Comparison of ENCODE assay signal across 28 cellular contexts in the genomic region with DNA sequence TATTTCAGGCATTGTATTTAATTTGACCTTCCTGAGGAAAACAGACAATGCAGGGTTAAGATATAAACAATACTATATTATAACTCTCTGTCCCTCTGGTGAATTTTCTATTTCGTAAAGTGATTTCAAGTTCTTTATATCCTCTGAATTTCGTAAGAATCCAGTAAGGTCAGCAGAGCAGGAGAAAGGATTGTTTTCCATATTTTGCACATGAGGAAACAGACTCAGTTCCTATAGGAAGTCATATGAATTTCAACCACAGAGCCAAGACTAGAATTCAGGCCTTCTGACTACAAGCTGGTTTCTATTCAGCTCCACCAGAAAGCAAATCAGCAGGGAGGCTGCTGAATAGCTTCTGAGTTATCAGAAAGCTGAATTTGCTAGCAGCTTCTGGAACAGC. TPM values are rescaled to one million over a fixed set of nuclear protein-coding genes. Genes with fewer than 3 reads are reported as not detected.
DNase-seq lines count a peak whose midpoint lies in the region; ATAC-seq, FAIRE-seq and TF ChIP-seq lines count a peak whose summit lies in the region.
"Had no signal": no experiment of that assay in that cellular context is flagged by ENCODE, and none has a peak within 500 bp of the region (broad histone marks: within the 10 kb centered on the region; RNA-seq: fewer than 3 reads in every experiment).

No MANE protein-coding gene starts in this region.

- H3K4me3 ChIP-seq in endothelial cell of umbilical vein (replicated peaks in 1 of 3; ENCODE audit: insufficient read depth in 1 of 3, low read depth in 1 of 3, low read length in 3 of 3), result no peak overlapping the region
- H3K4me3 ChIP-seq: K562, MG63, SJSA1 had no signal

- no peak overlapping the region for H3K4me2 ChIP-seq in endothelial cell of umbilical vein (ENCODE audit: insufficient read depth, low read length)

- H3K79me2 ChIP-seq in endothelial cell of umbilical vein (ENCODE audit: control insufficient read depth, insufficient read depth, low read length), result no peaks in the 10 kb centered on the region

- H3K27ac ChIP-seq in endothelial cell of umbilical vein (ENCODE audit: insufficient read depth, low read depth, low read length), result no peak overlapping the region
- H3K27ac ChIP-seq: C4-2B, SJSA1 had no signal

- no peaks in the 10 kb centered on the region for H3K9me3 ChIP-seq in endothelial cell of umbilical vein (replicated peaks; ENCODE audit: control insufficient read depth, insufficient read depth, low read length)
- H3K9me3 ChIP-seq: MG63, SJSA1 had no signal

- BruUV-seq in endothelial cell of umbilical vein (replicated peaks; lab: Mats Ljungman, UMichigan), result no TSS peak

- no peak for FAIRE-seq in endothelial cell of umbilical vein (lab: Jason Lieb, UNC)
- FAIRE-seq: GM18507, HepG2, K562 had no signal

- peaks cover 0 to 2% of the 10 kb centered on the region in 2 experiments for H3K27me3 ChIP-seq in endothelial cell of umbilical vein (ENCODE audit: control insufficient read depth in 2 of 2, insufficient read depth in 2 of 2, low read length in 2 of 2)
- H3K27me3 ChIP-seq: MG63, SJSA1 had no signal

- no peaks in the 10 kb centered on the region for H3K4me1 ChIP-seq in endothelial cell of umbilical vein (ENCODE audit: control insufficient read depth, extremely low read depth, insufficient read depth, low read length)
- H3K4me1 ChIP-seq: SJSA1 had no signal

- no peak overlapping the region for H3K9ac ChIP-seq in endothelial cell of umbilical vein (replicated peaks; ENCODE audit: extremely low read depth, insufficient read depth, low read length)

- TF ChIP-seq CTCF in endothelial cell of umbilical vein (IDR thresholded peaks at IDR 0.05; ENCODE audit: extremely low read depth in 1 of 2, insufficient read depth in 1 of 2, low read depth in 1 of 2, low read length in 2 of 2), result no peak

- no peaks in the 10 kb centered on the region for H3K36me3 ChIP-seq in endothelial cell of umbilical vein (ENCODE audit: control insufficient read depth in 2 of 2, extremely low read depth in 1 of 2, insufficient read depth in 2 of 2, low read length in 2 of 2)
- H3K36me3 ChIP-seq: MG63, SJSA1 had no signal

- POLR2A ChIA-PET in endothelial cell of umbilical vein (lab: Charles Lee), result no interaction called here

- dilution Hi-C loops in endothelial cell of umbilical vein (cut with MboI; ENCODE audit: extremely low pct_ligation_motif_present, low sequenced_read_pairs), result no loop called here

- ATAC-seq in GM21717 (IDR thresholded peaks at IDR 0.05; ENCODE audit: unreplicated experiment), result no peak
- ATAC-seq: HepG2, K562, Right ventricle myocardium inferior had no signal

- H4K20me1 ChIP-seq in endothelial cell of umbilical vein (replicated peaks; ENCODE audit: control insufficient read depth, extremely low read depth, insufficient read depth, low read length), result no peaks in the 10 kb centered on the region

- no peak overlapping the region for H2AFZ ChIP-seq in endothelial cell of umbilical vein (ENCODE audit: low read depth, low read length)

- peak; percentile 4 for DNase-seq in NCI-H2227 (lab: John Stamatoyannopoulos, UW; ENCODE audit: unreplicated experiment)
- no peak for DNase-seq in NCI-H2227 treated with DMSO at 0.1 percent for 48 hours (lab: John Stamatoyannopoulos, UW)
- peak; percentile 75 for DNase-seq in NCI-H345 treated with DMSO at 0.1 percent for 48 hours (lab: John Stamatoyannopoulos, UW; ENCODE audit: unreplicated experiment)
- DNase-seq in endothelial cell of umbilical vein (ENCODE audit: low read depth, low spot score), result peak; percentile 75
- peak; percentile 44 for DNase-seq in pulmonary artery endothelial cell (ENCODE audit: low read depth, low spot score)
- no peak for DNase-seq in C1 segment of cervical spinal cord (lab: John Stamatoyannopoulos, UW)
- no peak for DNase-seq in NCI-H524 treated with DMSO at 0.1 percent for 48 hours (lab: John Stamatoyannopoulos, UW)
- DNase-seq: AML-193; Calu3; CD8-positive, alpha-beta memory T cell; DMS53; GDM1; H7; HFFc6; MG63; NCI-H1417 treated with DMSO at 0.1 percent for 48 hours; NCI-H1930; NCI-H748 treated with DMSO at 0.1 percent for 48 hours had no signal

- no peak for TF ChIP-seq POLR2A in endothelial cell of umbilical vein (IDR thresholded peaks at IDR 0.05; ENCODE audit: low read depth, low read length)

- intact Hi-C loops in endothelial cell of umbilical vein (cut with micrococcal nuclease), result no loop called here

- CTCF ChIA-PET in endothelial cell of umbilical vein (lab: Charles Lee), result interaction anchor here (1.2 kb wide), 1 partner anchor 10 kb away, joined by 3 read pairs; no protein-coding TSS in a partner anchor

- H3K9me1 ChIP-seq in endothelial cell of umbilical vein (replicated peaks; ENCODE audit: control insufficient read depth, extremely low read depth, insufficient read depth, low read length), result no peaks in the 10 kb centered on the region

TF ChIP-seq in endothelial cell of umbilical vein, 7 proteins besides CTCF, POLR2A, EP300 and RAD21:
- TF ChIP-seq POLR2AphosphoS5 (IDR thresholded peaks at IDR 0.05; ENCODE audit: insufficient read depth, low read depth, low read length), result no peak
- TF ChIP-seq EZH2 (IDR thresholded peaks at IDR 0.05; ENCODE audit: borderline replicate concordance, low read depth, low read length, severe bottlenecking), result no peak
- TF ChIP-seq GATA2 (IDR thresholded peaks at IDR 0.05; ENCODE audit: insufficient read depth, insufficient read length, low read depth, low read length), result no peak
- TF ChIP-seq FOS (IDR thresholded peaks at IDR 0.05; ENCODE audit: borderline replicate concordance, insufficient read depth, low read length), result no peak
- TF ChIP-seq JUN (IDR thresholded peaks at IDR 0.05; ENCODE audit: borderline replicate concordance, insufficient read depth, insufficient read length, low read depth), result no peak
- TF ChIP-seq MYC (IDR thresholded peaks at IDR 0.05; ENCODE audit: low read depth, low read length), result no peak

RNA-seq across cellular contexts. Expression of a gene that starts 11.2 kb away (rescaled TPM):
- total RNA-seq in endothelial cell of umbilical vein (0.58 and 0.75 TPM in 2 replicates), pulmonary artery endothelial cell (0.14 and 0.26 TPM in 2 replicates)
- polyA plus RNA-seq in endothelial cell of umbilical vein, result 0.54 and 0.58 TPM in 2 replicates
- 0.40 and 0.63 TPM in 2 replicates for polyA plus RNA-seq in endothelial cell of umbilical vein (2011; cell fraction: cytosol; rRNA removed)
- polyA plus RNA-seq in endothelial cell of umbilical vein (2011; cell fraction: nucleus; rRNA removed), result 0.57 and 0.60 TPM in 2 replicates
- polyA plus RNA-seq in endothelial cell of umbilical vein (2012), result 1.3 and 2.2 TPM in 2 replicates
- polyA minus RNA-seq in endothelial cell of umbilical vein, result not detected in 2 replicates
- polyA minus RNA-seq in endothelial cell of umbilical vein (2011; cell fraction: cytosol; rRNA and poly(A)+ RNA removed), result not detected
- polyA minus RNA-seq in endothelial cell of umbilical vein (2011; cell fraction: nucleus; rRNA and poly(A)+ RNA removed), result 0.48 TPM in 1 of 2 replicates, not detected in the other
- total RNA-seq: CD8-positive, alpha-beta memory T cell; HepG2; HFFc6; LHCN-M2; T-helper 1 cell treated with Interleukin-12 subunit alpha and Interleukin-12 subunit beta and Interleukin-4 antibody, amounts not matched to agents 30 ng/mL and 1 ng/mL, for 36 hours had no signal
- polyA plus RNA-seq: AG04450; CD8-positive, alpha-beta memory T cell; HepG2 had no signal

Comparison
In these comparisons a context has a peak if more than half of its experiments do, and no peak if none do; other contexts are left out.
1. DNase-seq: peak in NCI-H2227 (single experiment), NCI-H345 treated with DMSO at 0.1 percent for 48 hours (single experiment), endothelial cell of umbilical vein (single experiment) and pulmonary artery endothelial cell (single experiment); none in NCI-H2227 treated with DMSO at 0.1 percent for 48 hours (single experiment), C1 segment of cervical spinal cord (0 of 14) and NCI-H524 treated with DMSO at 0.1 percent for 48 hours (single experiment).